1 cellular context compared by ENCODE assay signal in the genomic region with DNA sequence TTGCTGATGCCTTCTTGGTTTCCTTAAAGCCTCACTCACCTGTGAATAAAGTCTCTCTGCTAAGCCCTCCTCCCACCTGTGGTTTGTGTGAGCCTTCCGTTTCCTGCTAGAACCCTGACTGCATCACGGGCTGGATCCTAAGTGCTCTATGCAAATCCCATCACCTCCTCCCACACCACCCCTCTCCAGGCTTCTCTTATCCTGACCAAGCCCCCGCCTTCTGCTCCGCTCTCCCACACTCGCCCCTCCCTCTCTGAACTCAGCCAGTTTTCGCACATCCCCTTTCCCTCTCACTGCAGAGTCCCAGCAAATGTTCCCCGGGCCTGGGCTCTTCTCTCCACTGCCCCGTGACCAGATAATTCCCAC.
TF ChIP-seq lines count a peak whose summit lies in the region.

No MANE protein-coding gene starts in this region.

TF ChIP-seq in GM12878, 131 proteins besides CTCF, POLR2A, EP300 and RAD21:
- no peak for TF ChIP-seq TAF1 (IDR thresholded peaks at IDR 0.05; ENCODE audit: borderline replicate concordance, low read depth, low read length)
- TF ChIP-seq KDM1A (IDR thresholded peaks at IDR 0.05; ENCODE audit: borderline replicate concordance), result no peak
- no peak for TF ChIP-seq LARP7 (IDR thresholded peaks at IDR 0.05)
- TF ChIP-seq EED (IDR thresholded peaks at IDR 0.05; ENCODE audit: low read depth), result peak; percentile 22; the same call in 1 of the 2 replicates
- TF ChIP-seq NFXL1 (IDR thresholded peaks at IDR 0.05; ENCODE audit: borderline replicate concordance), result no peak
- peak; percentile 69 for TF ChIP-seq RUNX3 (IDR thresholded peaks at IDR 0.05; ENCODE audit: low read length)
- no peak for TF ChIP-seq NR2C1 (IDR thresholded peaks at IDR 0.05)
- no peak for TF ChIP-seq BRCA1 (IDR thresholded peaks at IDR 0.05; ENCODE audit: low read depth, low read length)
- TF ChIP-seq MTA2 (IDR thresholded peaks at IDR 0.05; ENCODE audit: low read depth), result no peak
- no peak for TF ChIP-seq EGR1 (IDR thresholded peaks at IDR 0.05; ENCODE audit: borderline replicate concordance in 1 of 2, low read depth in 2 of 2, low read length in 2 of 2)
